Comparison of ENCODE assay signal across 10 cellular contexts in the genomic region with DNA sequence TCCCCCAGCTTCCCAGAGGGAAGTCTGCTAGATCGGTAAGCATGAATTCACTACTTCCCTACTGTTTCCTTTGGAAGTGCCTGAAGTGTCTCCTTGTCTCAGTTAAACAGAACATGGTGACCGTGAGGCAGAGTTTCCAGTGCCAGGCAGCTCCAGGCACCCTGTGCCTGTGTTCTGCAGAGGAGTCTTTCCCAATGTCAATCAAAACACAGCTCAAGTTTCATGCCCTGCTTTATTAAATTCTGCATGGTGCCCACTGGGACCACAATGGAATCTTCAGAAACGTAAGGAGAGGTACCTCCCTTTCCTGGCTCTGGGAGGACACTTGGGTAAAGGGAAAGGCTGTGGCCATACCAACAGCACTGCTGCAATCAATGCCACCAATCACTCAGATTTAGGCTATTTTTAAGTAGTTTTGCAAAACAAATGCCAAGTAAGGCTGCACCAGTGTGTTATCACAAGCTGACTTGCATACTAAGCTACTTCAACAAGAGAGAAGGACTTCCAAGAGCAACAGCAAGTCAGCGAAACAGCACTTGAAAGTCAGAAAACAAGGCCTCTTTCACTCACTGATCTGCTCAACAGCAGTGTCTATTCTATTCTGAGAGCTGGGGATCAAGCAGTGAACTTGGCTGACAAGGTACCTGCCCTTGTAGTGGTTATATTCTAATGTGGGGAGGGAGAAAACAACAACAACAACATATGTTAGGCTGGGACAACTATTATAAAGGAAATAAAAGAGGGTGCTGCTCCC. TPM values are rescaled to one million over a fixed set of nuclear protein-coding genes. Genes with fewer than 3 reads are reported as not detected.
A peak's percentile ranks its signal among the peaks of the same experiment; 100 is the strongest.
DNase-seq lines count a peak whose midpoint lies in the region; ATAC-seq and TF ChIP-seq lines count a peak whose summit lies in the region.
"Had no signal": no experiment of that assay in that cellular context is flagged by ENCODE, and none has a peak within 500 bp of the region (broad histone marks: within the 10 kb centered on the region; RNA-seq: fewer than 3 reads in every experiment).

No MANE protein-coding gene starts in this region.

- intact Hi-C loops in aorta (cut with DNase I) (no loop called here), Caco-2 (cut with micrococcal nuclease; ENCODE audit: unreplicated experiment) (no loop called here)

- no peak for DNase-seq in stimulated activated naive CD8-positive, alpha-beta T cell treated with anti-CD3 and anti-CD28 coated beads, Interleukin-15, Interleukin-2, amounts not matched to agents 100 U/mL and 50 U/mL, for 24 hours
- no peak for DNase-seq in effector memory CD8-positive, alpha-beta T cell
- DNase-seq in naive thymus-derived CD8-positive, alpha-beta T cell, result no peak
- DNase-seq in aorta (no peak), activated gamma-delta T cell (lab: John Stamatoyannopoulos, UW) (no peak), Caco-2 (no peak)
- DNase-seq in activated effector memory CD4-positive, alpha-beta T cell treated with anti-CD3 and anti-CD28 coated beads, Interleukin-2, amount 50 U/mL, for 16 hours, result no peak
- DNase-seq: NCI-H1417; stimulated activated CD4-positive, alpha-beta T cell treated with anti-CD3 and anti-CD28 coated beads, Interleukin-4, amount 100 ng/mL, for 4 hours had no signal

- peaks cover 62% of the 10 kb centered on the region for H3K4me1 Mint-ChIP-seq in stimulated activated naive CD8-positive, alpha-beta T cell treated with anti-CD3 and anti-CD28 coated beads, Interleukin-15, Interleukin-2, amounts not matched to agents 100 ng/mL and 50 ng/mL, for 24 hours (ENCODE audit: low read depth)
- peaks cover 28 to 65% of the 10 kb centered on the region in 2 donors for H3K4me1 Mint-ChIP-seq in effector memory CD8-positive, alpha-beta T cell (ENCODE audit: low read depth in 2 of 2)
- peaks cover 30 to 73% (median 56%) of the 10 kb centered on the region in 4 donors for H3K4me1 Mint-ChIP-seq in naive thymus-derived CD8-positive, alpha-beta T cell
- peaks cover 24% of the 10 kb centered on the region for H3K4me1 Mint-ChIP-seq in Caco-2 (ENCODE audit: low read depth, unreplicated experiment)

- no peak for TF ChIP-seq CTCF in Caco-2 (IDR thresholded peaks at IDR 0.05; ENCODE audit: insufficient read depth in 1 of 2, low read depth in 1 of 2, low read length in 1 of 2, severe bottlenecking in 1 of 2, unreplicated experiment in 1 of 2)

- H3K27me3 ChIP-seq in aorta (ENCODE audit: control insufficient read depth in 1 of 2, insufficient read depth in 2 of 2, low read length in 1 of 2) (no peaks in the 10 kb centered on the region), Caco-2 (replicated peaks; ENCODE audit: control insufficient read depth, insufficient read depth, low read length) (no peaks in the 10 kb centered on the region)

- H3K27ac ChIP-seq in aorta (ENCODE audit: low read depth in 1 of 2, low read length in 2 of 2), result peak overlapping the region; percentile 55 to 98

- H3K4me3 ChIP-seq in aorta (ENCODE audit: low read length in 2 of 2), result no peak overlapping the region
- H3K4me3 ChIP-seq in Caco-2 (ENCODE audit: low read depth, low read length), result no peak overlapping the region

- 3 to 7% methylated on average over 4 of the region's 4 CpGs for WGBS in aorta, 2 donors

- no peaks in the 10 kb centered on the region for H3K9me3 Mint-ChIP-seq in stimulated activated naive CD8-positive, alpha-beta T cell treated with anti-CD3 and anti-CD28 coated beads, Interleukin-15, Interleukin-2, amounts not matched to agents 100 ng/mL and 50 ng/mL, for 24 hours
- no peaks in the 10 kb centered on the region for H3K9me3 Mint-ChIP-seq in effector memory CD8-positive, alpha-beta T cell
- H3K9me3 Mint-ChIP-seq in naive thymus-derived CD8-positive, alpha-beta T cell, result peaks cover 0 to 3% (median 0%) of the 10 kb centered on the region in 9 donors
- no peaks in the 10 kb centered on the region for H3K9me3 Mint-ChIP-seq in Caco-2 (ENCODE audit: unreplicated experiment)

- ATAC-seq in stimulated activated naive CD8-positive, alpha-beta T cell treated with anti-CD3 and anti-CD28 coated beads, Interleukin-15, Interleukin-2, amounts not matched to agents 100 U/mL and 50 U/mL, for 24 hours, result no peak
- no peak for ATAC-seq in effector memory CD8-positive, alpha-beta T cell (replicated peaks)
- ATAC-seq in naive thymus-derived CD8-positive, alpha-beta T cell, result no peak
- peak; percentile 81 for ATAC-seq in aorta (ENCODE audit: low FRiP score)

- H3K4me3 Mint-ChIP-seq in stimulated activated naive CD8-positive, alpha-beta T cell treated with anti-CD3 and anti-CD28 coated beads, Interleukin-15, Interleukin-2, amounts not matched to agents 100 ng/mL and 50 ng/mL, for 24 hours, result no peak overlapping the region
- peak overlapping the region; percentile 39 to 54 for H3K4me3 Mint-ChIP-seq in effector memory CD8-positive, alpha-beta T cell
- H3K4me3 Mint-ChIP-seq in naive thymus-derived CD8-positive, alpha-beta T cell, result peak overlapping the region in 9 of 10 donors; percentile 26 to 65 (median 42)
- no peak overlapping the region for H3K4me3 Mint-ChIP-seq in Caco-2 (ENCODE audit: unreplicated experiment)

- H3K9me3 ChIP-seq in aorta (ENCODE audit: control insufficient read depth, low read length), result no peaks in the 10 kb centered on the region
- 0 out of 2 replicates have a peak, but pooled peaks cover 6% of the 10 kb centered on the region for H3K9me3 ChIP-seq in Caco-2

- CTCF ChIA-PET in Caco-2 (lab: Charles Lee), result no interaction called here

- H3K36me3 ChIP-seq in aorta (ENCODE audit: control insufficient read depth in 1 of 2, insufficient read depth in 2 of 2, low read length in 1 of 2), result no peaks in the 10 kb centered on the region
- no peaks in the 10 kb centered on the region; the same call in 1 of the 2 replicates for H3K36me3 ChIP-seq in Caco-2 (ENCODE audit: control insufficient read depth, insufficient read depth, low read length)

- BruUV-seq in Caco-2 (replicated peaks; lab: Mats Ljungman, UMichigan), result no TSS peak

- H3K27ac Mint-ChIP-seq in stimulated activated naive CD8-positive, alpha-beta T cell treated with anti-CD3 and anti-CD28 coated beads, Interleukin-15, Interleukin-2, amounts not matched to agents 100 ng/mL and 50 ng/mL, for 24 hours, result peak overlapping the region; percentile 45
- peak overlapping the region; percentile 85 to 92 for H3K27ac Mint-ChIP-seq in effector memory CD8-positive, alpha-beta T cell
- peak overlapping the region; percentile 70 to 92 (median 85) for H3K27ac Mint-ChIP-seq in naive thymus-derived CD8-positive, alpha-beta T cell
- no peak overlapping the region for H3K27ac Mint-ChIP-seq in Caco-2 (ENCODE audit: unreplicated experiment)

- no peaks in the 10 kb centered on the region for H3K27me3 Mint-ChIP-seq in stimulated activated naive CD8-positive, alpha-beta T cell treated with anti-CD3 and anti-CD28 coated beads, Interleukin-15, Interleukin-2, amounts not matched to agents 100 ng/mL and 50 ng/mL, for 24 hours
- no peaks in the 10 kb centered on the region for H3K27me3 Mint-ChIP-seq in effector memory CD8-positive, alpha-beta T cell
- no peaks in the 10 kb centered on the region for H3K27me3 Mint-ChIP-seq in naive thymus-derived CD8-positive, alpha-beta T cell
- no peaks in the 10 kb centered on the region for H3K27me3 Mint-ChIP-seq in Caco-2 (ENCODE audit: insufficient read depth, unreplicated experiment)

- POLR2A ChIA-PET in naive thymus-derived CD8-positive, alpha-beta T cell (lab: Charles Lee), result interaction anchor here (0.8 to 1.5 kb wide), 5 partner anchors 14 to 248 kb away, joined by 3 to 6 read pairs (median 4); partner anchors contain the start of gene LPIN2
- POLR2A ChIA-PET in Caco-2 (lab: Charles Lee), result no interaction called here

- H3K36me3 Mint-ChIP-seq in stimulated activated naive CD8-positive, alpha-beta T cell treated with anti-CD3 and anti-CD28 coated beads, Interleukin-15, Interleukin-2, amounts not matched to agents 100 ng/mL and 50 ng/mL, for 24 hours (ENCODE audit: low read depth), result peaks cover 29% of the 10 kb centered on the region
- H3K36me3 Mint-ChIP-seq in effector memory CD8-positive, alpha-beta T cell (ENCODE audit: insufficient read depth), result peaks cover 21% of the 10 kb centered on the region
- peaks cover 0 to 22% (median 17%) of the 10 kb centered on the region in 3 donors for H3K36me3 Mint-ChIP-seq in naive thymus-derived CD8-positive, alpha-beta T cell
- H3K36me3 Mint-ChIP-seq in Caco-2 (ENCODE audit: insufficient read depth, unreplicated experiment), result peaks cover 29% of the 10 kb centered on the region

- H3K4me1 ChIP-seq in aorta (ENCODE audit: control insufficient read depth in 1 of 2, insufficient read depth in 2 of 2, low read length in 2 of 2) (peaks cover 4 to 5% of the 10 kb centered on the region in 2 donors), Caco-2 (peaks cover 27% of the 10 kb centered on the region)

RNA-seq across cellular contexts. Expression of gene LPIN2, which starts 14.9 kb away (rescaled TPM):
- 10 to 100 TPM; 57.4 to 59.6 TPM for total RNA-seq in naive thymus-derived CD8-positive, alpha-beta T cell
- 10 to 100 TPM; 38.6 to 54.9 (median 50.8) TPM for polyA plus RNA-seq in naive thymus-derived CD8-positive, alpha-beta T cell
- total RNA-seq in aorta (10 to 100 TPM; 34.8 to 42.4 TPM), Caco-2 (2022) (25.3 and 26.2 TPM in 2 replicates)
- 10 to 100 TPM in 1 of 2 donors, 1 to 10 TPM in 1; 9.1 to 16.5 TPM for polyA plus RNA-seq in aorta

Comparison
In these comparisons a context has a peak if more than half of its experiments do, and no peak if none do; other contexts are left out.
1. H3K4me3 Mint-ChIP-seq: peak in effector memory CD8-positive, alpha-beta T cell (2 of 2) and naive thymus-derived CD8-positive, alpha-beta T cell (9 of 10); none in stimulated activated naive CD8-positive, alpha-beta T cell treated with anti-CD3 and anti-CD28 coated beads, Interleukin-15, Interleukin-2, amounts not matched to agents 100 ng/mL and 50 ng/mL, for 24 hours (single experiment) and Caco-2 (single experiment).